In genomic region chr2:174035117-174035516, GRCh38 we compare ENCODE assay signal across 17 cellular contexts.
"Had no signal": no experiment of that assay in that cellular context is flagged by ENCODE, and none has a peak within 500 bp of the region (broad histone marks: within the 10 kb centered on the region; RNA-seq: fewer than 3 reads in every experiment).

No MANE protein-coding gene starts in this region.

- H3K27ac ChIP-seq: foreskin keratinocyte, hepatocyte had no signal

- H3K4me3 ChIP-seq: hepatocyte had no signal

- H2AFZ ChIP-seq: hepatocyte had no signal

- ATAC-seq: foreskin keratinocyte, left ventricle myocardium superior had no signal

- H3K79me2 ChIP-seq: hepatocyte had no signal

- H3K9me3 ChIP-seq: thoracic aorta, upper lobe of left lung had no signal

- FAIRE-seq: endometrium had no signal

- H3K4me2 ChIP-seq: hepatocyte had no signal

- H3K36me3 ChIP-seq: thoracic aorta, upper lobe of left lung had no signal

- DNase-seq: activated gamma-delta T cell treated with Interleukin-2 at 50 U/mL for 16 hours; activated T-cell treated with anti-CD3 and anti-CD28 coated beads, Interleukin-2, amount 50 U/mL, for 1 hour; aorta; effector CD4-positive, alpha-beta T cell; foreskin keratinocyte; glutamatergic neuron; immature natural killer cell; left ventricle myocardium superior; occipital lobe; stimulated activated CD4-positive, alpha-beta T cell treated with anti-CD3 and anti-CD28 coated beads, Interleukin-2, amount 100 ng/mL, for 48 hours; stimulated activated naive CD4-positive, alpha-beta T cell treated with Interleukin-2 at 50 U/mL for 16 hours; T-helper 1 cell; T-helper 9 cell; upper lobe of left lung had no signal

- H3K27me3 ChIP-seq: foreskin keratinocyte, hepatocyte, upper lobe of left lung had no signal
